8 cellular contexts compared by ENCODE assay signal in genomic region chr2:15560988-15561573, GRCh38. TPM values are rescaled to one million over a fixed set of nuclear protein-coding genes. Genes with fewer than 3 reads are reported as not detected.
A peak's percentile ranks its signal among the peaks of the same experiment; 100 is the strongest.
DNase-seq lines count a peak whose midpoint lies in the region; ATAC-seq, FAIRE-seq and TF ChIP-seq lines count a peak whose summit lies in the region.

Gene NBAS (minus strand): TSS chr2:15561334. CDS start chr2:15561304, 30 bp downstream.

- TF ChIP-seq POLR2A in GM10847 (IDR thresholded peaks at IDR 0.05; ENCODE audit: extremely low read depth, insufficient read length) (peak; percentile 48), thyroid gland (IDR thresholded peaks at IDR 0.05) (peak in 1 of 2 donors; percentile 55)

- peak; percentile 86 for ATAC-seq in HG02623 (IDR thresholded peaks at IDR 0.05; ENCODE audit: unreplicated experiment)
- peak; percentile 98 for ATAC-seq in Right ventricle myocardium superior (ENCODE audit: poor library complexity)
- peak; percentile 98 to 99 (median 98) for ATAC-seq in pancreas

- H3K36me3 ChIP-seq in pancreas = no peaks in the 10 kb centered on the region
- H3K36me3 ChIP-seq in thyroid gland = no peaks in the 10 kb centered on the region

- H3K27ac ChIP-seq in pancreas (peak within 1 kb of the TSS; percentile 41 to 71 (median 63)), thyroid gland (peak within 1 kb of the TSS; percentile 5 to 82 (median 70))

- H3K4me1 ChIP-seq in pancreas = peaks cover 0 to 31% (median 25%) of the 10 kb centered on the region in 3 donors
- peaks cover 11 to 12% of the 10 kb centered on the region in 2 donors for H3K4me1 ChIP-seq in thyroid gland

- TF ChIP-seq CTCF in pancreas (IDR thresholded peaks at IDR 0.05) (no peak), thyroid gland (IDR thresholded peaks at IDR 0.05) (no peak)

- FAIRE-seq in pancreas (lab: Jason Lieb, UNC) = no peak

- WGBS in pancreas, 2 donors = 0 to 1% methylated on average over 30 of the region's 30 CpGs
- WGBS in thyroid gland, 2 donors = 0 to 2% methylated on average over 17 to 24 of the region's 30 CpGs

- H3K9me3 ChIP-seq in pancreas = no peaks in the 10 kb centered on the region
- H3K9me3 ChIP-seq in thyroid gland = no peaks in the 10 kb centered on the region

- H3K4me3 ChIP-seq in pancreas (peak within 1 kb of the TSS; percentile 54 to 82 (median 64)), thyroid gland (replicated peaks in 1 of 3) (peak within 1 kb of the TSS; percentile 38 to 83 (median 81))

- DNase-seq in NCI-H1105 (lab: John Stamatoyannopoulos, UW) (peak; percentile 69), SW480 (ENCODE audit: low spot score) (peak; percentile 91), Right ventricle myocardium superior (peak; percentile 90), pancreas (peak; percentile 75 to 90 (median 85)), thyroid gland (peak; percentile 84 to 88)
- peak; percentile 59 for DNase-seq in activated naive CD8-positive, alpha-beta T cell treated with anti-CD3 and anti-CD28 coated beads, Interleukin-2, amount 50 U/mL, for 16 hours (ENCODE audit: low read depth, low spot score)

- intact Hi-C loops in Right ventricle myocardium superior (cut with DNase I) = no loop called here
- intact Hi-C loops in pancreas (cut with DNase I) = no loop called here
- intact Hi-C loops in thyroid gland (cut with DNase I) = no loop called here

- H3K27me3 ChIP-seq in pancreas (no peaks in the 10 kb centered on the region), thyroid gland (no peaks in the 10 kb centered on the region)

RNA-seq across cellular contexts. Expression of gene NBAS, which starts in this region (rescaled TPM):
- 60.7 TPM for total RNA-seq in Right ventricle myocardium superior
- 10 to 100 TPM; 26.6 to 36.7 (median 31.1) TPM for total RNA-seq in pancreas
- polyA plus RNA-seq in pancreas = 10 to 100 TPM; 29.1 to 33.2 TPM
- total RNA-seq in thyroid gland = 10 to 100 TPM; 50.4 to 71.5 (median 54.7) TPM

Comparison
In these comparisons a context has a peak if more than half of its experiments do, and no peak if none do; other contexts are left out.
1. Peak in every context shown above with its lines: DNase-seq, ATAC-seq, H3K4me3 ChIP-seq and H3K27ac ChIP-seq.